Comparison of ENCODE assay signal across 8 cellular contexts in the genomic region with DNA sequence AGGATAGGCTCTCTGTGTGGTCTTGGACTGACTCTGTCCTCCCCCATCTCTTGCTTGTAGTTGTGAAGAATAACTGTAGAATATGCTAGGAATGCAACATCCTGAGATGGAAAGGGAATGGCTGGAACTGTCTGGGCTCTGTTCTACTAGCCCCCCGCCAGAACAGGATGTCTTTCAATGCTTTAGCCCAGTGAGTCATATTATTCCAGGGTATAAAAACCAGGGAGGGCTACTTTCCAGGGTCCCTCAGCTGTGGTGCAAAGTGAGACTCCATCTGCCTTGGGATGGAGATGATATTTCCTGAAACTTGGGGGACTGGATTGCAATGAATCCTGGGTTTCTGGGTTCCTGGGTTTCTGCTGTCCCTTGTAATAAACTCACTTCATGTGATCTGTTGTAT. TPM values are rescaled to one million over a fixed set of nuclear protein-coding genes. Genes with fewer than 3 reads are reported as not detected.
"Had no signal": no experiment of that assay in that cellular context is flagged by ENCODE, and none has a peak within 500 bp of the region (broad histone marks: within the 10 kb centered on the region; RNA-seq: fewer than 3 reads in every experiment).

No MANE protein-coding gene starts in this region.

- ATAC-seq: HepG2 had no signal

- DNase-seq: IMR-90, KBM-7, KG1 had no signal

- H3K4me3 Mint-ChIP-seq: IgD-negative memory B cell had no signal

- H3K9ac ChIP-seq: KMS-11 had no signal

- H3K4me2 ChIP-seq: KMS-11 had no signal

- H3K4me1 Mint-ChIP-seq: IgD-negative memory B cell had no signal

- H3K27ac Mint-ChIP-seq: IgD-negative memory B cell had no signal

- H3K27ac ChIP-seq: HL-60, KMS-11 had no signal

- FAIRE-seq: HepG2, HTR-8/SVneo had no signal

RNA-seq across cellular contexts. Expression of gene HYDIN, which starts 32.1 kb away (rescaled TPM):
- total RNA-seq: HepG2 had no signal
- polyA plus RNA-seq: HepG2, IgD-negative memory B cell had no signal
